8 cellular contexts compared by ENCODE assay signal in genomic region chr19:680287-681028, GRCh38. TPM values are rescaled to one million over a fixed set of nuclear protein-coding genes. Genes with fewer than 3 reads are reported as not detected.
DNase-seq lines count a peak whose midpoint lies in the region; ATAC-seq and FAIRE-seq lines count a peak whose summit lies in the region.

No MANE protein-coding gene starts in this region.

- POLR2A ChIA-PET in activated CD4-positive, alpha-beta T cell treated with anti-CD3 and anti-CD28 coated beads for 36 hours (lab: Charles Lee): interaction anchor here (0.6 to 1.3 kb wide), 4 partner anchors 17 to 589 kb away, joined by 3 to 7 read pairs (median 4); partner anchors contain the start of genes ATP5F1D, CIRBP and RNF126

- intact Hi-C loops in activated CD4-positive, alpha-beta T cell treated with anti-CD3 and anti-CD28 coated beads for 36 hours (cut with DNase I, micrococcal nuclease): loop anchor here (1.0 to 5.0 kb wide), 24 partner anchors 17 to 1182 kb away; partner anchors contain the start of genes PTBP1 (in 2 of the 2), RNF126 (in 2 of the 2), ARHGAP45 (in 1 of the 2) and BSG (in 1 of the 2)

- H3K4me3 ChIP-seq in BLaER1: peak overlapping the region; percentile 86

- no peaks in the 10 kb centered on the region for H3K9me3 ChIP-seq in BLaER1

- ATAC-seq in HG03442 (IDR thresholded peaks at IDR 0.05; ENCODE audit: unreplicated experiment) (peak; percentile 64), left lobe of liver (peak; percentile 91)
- ATAC-seq in activated CD4-positive, alpha-beta T cell treated with anti-CD3 and anti-CD28 coated beads for 36 hours: peak; percentile 81

- no peaks in the 10 kb centered on the region for H3K36me3 Mint-ChIP-seq in activated CD4-positive, alpha-beta T cell treated with anti-CD3 and anti-CD28 coated beads for 36 hours (ENCODE audit: low read depth)

- no peaks in the 10 kb centered on the region for H3K36me3 ChIP-seq in BLaER1

- peaks cover 38% of the 10 kb centered on the region for H3K4me1 ChIP-seq in BLaER1

- H3K27me3 ChIP-seq in BLaER1: peaks cover 39% of the 10 kb centered on the region

- H3K9me3 Mint-ChIP-seq in activated CD4-positive, alpha-beta T cell treated with anti-CD3 and anti-CD28 coated beads for 36 hours (ENCODE audit: low read depth): no peaks in the 10 kb centered on the region

- CTCF ChIA-PET in activated CD4-positive, alpha-beta T cell treated with anti-CD3 and anti-CD28 coated beads for 36 hours (lab: Charles Lee): interaction anchor here (1.0 to 2.0 kb wide), 4 partner anchors 10 to 54 kb away, joined by 3 to 11 read pairs (median 4); partner anchors contain the start of gene RNF126

- DNase-seq in GM19239 (ENCODE audit: insufficient read length, low spot score) (peak; percentile 99), NCI-H510A (lab: John Stamatoyannopoulos, UW) (peak; percentile 61), left lobe of liver (ENCODE audit: low spot score) (peak; percentile 100)
- peak; percentile 100 for DNase-seq in activated CD4-positive, alpha-beta T cell treated with anti-CD3 and anti-CD28 coated beads for 36 hours
- peak; percentile 100 for DNase-seq in stimulated activated CD4-positive, alpha-beta T cell treated with anti-CD3 and anti-CD28 coated beads, Interleukin-2, amount 100 ng/mL, for 24 hours

- peaks cover 27% of the 10 kb centered on the region for H4K20me1 ChIP-seq in BLaER1

- H3K4me1 Mint-ChIP-seq in activated CD4-positive, alpha-beta T cell treated with anti-CD3 and anti-CD28 coated beads for 36 hours: peaks cover 3% of the 10 kb centered on the region

- H3K4me3 Mint-ChIP-seq in activated CD4-positive, alpha-beta T cell treated with anti-CD3 and anti-CD28 coated beads for 36 hours: peak overlapping the region; percentile 70

- peak overlapping the region; percentile 90 for H3K9ac ChIP-seq in BLaER1

- H3K4me2 ChIP-seq in BLaER1: peak overlapping the region; percentile 97

- H3K27ac Mint-ChIP-seq in activated CD4-positive, alpha-beta T cell treated with anti-CD3 and anti-CD28 coated beads for 36 hours: peak overlapping the region; percentile 94

- H3K27ac ChIP-seq in BLaER1: peak overlapping the region; percentile 95
- H3K27ac ChIP-seq in cingulate gyrus (ENCODE audit: low read depth, low read length): peak overlapping the region; percentile 93

- FAIRE-seq in GM19239 (lab: Jason Lieb, UNC): peak; percentile 94

- peaks cover 4% of the 10 kb centered on the region for H3K27me3 Mint-ChIP-seq in activated CD4-positive, alpha-beta T cell treated with anti-CD3 and anti-CD28 coated beads for 36 hours

RNA-seq across cellular contexts. Expression of gene FSTL3, which starts 4.3 kb away (rescaled TPM):
- 10 to 100 TPM in 1 of 2 experiments, 1 to 10 TPM in 1; 8.5 to 10.1 TPM for total RNA-seq in activated CD4-positive, alpha-beta T cell treated with anti-CD3 and anti-CD28 coated beads for 36 hours
- total RNA-seq in left lobe of liver: 4.3 TPM

RNA-seq across cellular contexts. Expression of gene PRSS57, which starts 14.8 kb away (rescaled TPM):
- total RNA-seq in activated CD4-positive, alpha-beta T cell treated with anti-CD3 and anti-CD28 coated beads for 36 hours: not detected
- not detected for total RNA-seq in left lobe of liver

RNA-seq across cellular contexts. Expression of gene RNF126, which starts 17.4 kb away (rescaled TPM):
- 10 to 100 TPM; 83.0 to 91.3 TPM for total RNA-seq in activated CD4-positive, alpha-beta T cell treated with anti-CD3 and anti-CD28 coated beads for 36 hours
- 22.2 TPM for total RNA-seq in left lobe of liver

RNA-seq across cellular contexts. Expression of gene PALM, which starts 28.3 kb away (rescaled TPM):
- under 1 TPM in 1 of 2 experiments, not detected in 1; 0.18 TPM for total RNA-seq in activated CD4-positive, alpha-beta T cell treated with anti-CD3 and anti-CD28 coated beads for 36 hours
- total RNA-seq in left lobe of liver: 6.6 TPM

RNA-seq across cellular contexts. Expression of gene FGF22, which starts 40.8 kb away (rescaled TPM):
- total RNA-seq in activated CD4-positive, alpha-beta T cell treated with anti-CD3 and anti-CD28 coated beads for 36 hours: not detected
- total RNA-seq in left lobe of liver: 0.30 TPM

Comparison
In these comparisons a context has a peak if more than half of its experiments do, and no peak if none do; other contexts are left out.
1. Peak in every context shown above with its lines: DNase-seq, ATAC-seq, H3K4me3 ChIP-seq and H3K27ac ChIP-seq.